Comparison of ENCODE assay signal across 1 cellular context in the genomic region with DNA sequence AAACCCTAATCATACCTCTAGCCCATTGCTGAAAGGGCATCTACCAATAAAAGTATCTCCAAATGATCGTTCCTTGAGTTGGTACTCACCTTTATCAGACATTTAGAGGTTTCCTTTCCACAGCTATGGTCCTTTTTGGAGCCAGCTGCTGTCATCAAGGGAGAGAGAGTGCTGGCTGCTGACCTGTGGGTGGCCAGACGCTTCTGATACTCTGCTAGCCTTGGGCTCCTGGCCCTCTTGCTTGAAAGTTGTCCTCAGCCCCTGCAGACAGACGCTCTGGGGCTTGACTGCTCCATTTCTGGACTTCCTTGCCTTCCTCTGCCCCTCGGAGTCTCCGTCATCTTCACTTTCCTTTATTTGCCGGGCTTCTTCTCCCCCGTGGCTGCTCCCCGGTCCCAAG.
TF ChIP-seq lines count a peak whose summit lies in the region.

No MANE protein-coding gene starts in this region.

TF ChIP-seq in WTC11, 78 proteins besides CTCF, POLR2A, EP300 and RAD21 (continued from another document):
- TF ChIP-seq, protein P1, sequence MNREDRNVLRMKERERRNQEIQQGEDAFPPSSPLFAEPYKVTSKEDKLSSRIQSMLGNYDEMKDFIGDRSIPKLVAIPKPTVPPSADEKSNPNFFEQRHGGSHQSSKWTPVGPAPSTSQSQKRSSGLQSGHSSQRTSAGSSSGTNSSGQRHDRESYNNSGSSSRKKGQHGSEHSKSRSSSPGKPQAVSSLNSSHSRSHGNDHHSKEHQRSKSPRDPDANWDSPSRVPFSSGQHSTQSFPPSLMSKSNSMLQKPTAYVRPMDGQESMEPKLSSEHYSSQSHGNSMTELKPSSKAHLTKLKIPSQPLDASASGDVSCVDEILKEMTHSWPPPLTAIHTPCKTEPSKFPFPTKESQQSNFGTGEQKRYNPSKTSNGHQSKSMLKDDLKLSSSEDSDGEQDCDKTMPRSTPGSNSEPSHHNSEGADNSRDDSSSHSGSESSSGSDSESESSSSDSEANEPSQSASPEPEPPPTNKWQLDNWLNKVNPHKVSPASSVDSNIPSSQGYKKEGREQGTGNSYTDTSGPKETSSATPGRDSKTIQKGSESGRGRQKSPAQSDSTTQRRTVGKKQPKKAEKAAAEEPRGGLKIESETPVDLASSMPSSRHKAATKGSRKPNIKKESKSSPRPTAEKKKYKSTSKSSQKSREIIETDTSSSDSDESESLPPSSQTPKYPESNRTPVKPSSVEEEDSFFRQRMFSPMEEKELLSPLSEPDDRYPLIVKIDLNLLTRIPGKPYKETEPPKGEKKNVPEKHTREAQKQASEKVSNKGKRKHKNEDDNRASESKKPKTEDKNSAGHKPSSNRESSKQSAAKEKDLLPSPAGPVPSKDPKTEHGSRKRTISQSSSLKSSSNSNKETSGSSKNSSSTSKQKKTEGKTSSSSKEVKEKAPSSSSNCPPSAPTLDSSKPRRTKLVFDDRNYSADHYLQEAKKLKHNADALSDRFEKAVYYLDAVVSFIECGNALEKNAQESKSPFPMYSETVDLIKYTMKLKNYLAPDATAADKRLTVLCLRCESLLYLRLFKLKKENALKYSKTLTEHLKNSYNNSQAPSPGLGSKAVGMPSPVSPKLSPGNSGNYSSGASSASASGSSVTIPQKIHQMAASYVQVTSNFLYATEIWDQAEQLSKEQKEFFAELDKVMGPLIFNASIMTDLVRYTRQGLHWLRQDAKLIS (CRISPR knock-in tag; IDR thresholded peaks at IDR 0.05; ENCODE audit: borderline replicate concordance), result no peak
- TF ChIP-seq TEAD1 (CRISPR knock-in tag; IDR thresholded peaks at IDR 0.05) (no peak), ZNF317 (CRISPR knock-in tag; IDR thresholded peaks at IDR 0.05; ENCODE audit: borderline replicate concordance, low read depth) (no peak), TEAD4 (CRISPR knock-in tag; IDR thresholded peaks at IDR 0.05) (no peak), PRRX2 (CRISPR knock-in tag; IDR thresholded peaks at IDR 0.05) (no peak), OVOL2 (CRISPR knock-in tag; IDR thresholded peaks at IDR 0.05; ENCODE audit: borderline replicate concordance) (no peak), ZNF416 (CRISPR knock-in tag; IDR thresholded peaks at IDR 0.05) (no peak), GABPB1 (CRISPR knock-in tag; IDR thresholded peaks at IDR 0.05) (no peak)
- TF ChIP-seq, protein P2, sequence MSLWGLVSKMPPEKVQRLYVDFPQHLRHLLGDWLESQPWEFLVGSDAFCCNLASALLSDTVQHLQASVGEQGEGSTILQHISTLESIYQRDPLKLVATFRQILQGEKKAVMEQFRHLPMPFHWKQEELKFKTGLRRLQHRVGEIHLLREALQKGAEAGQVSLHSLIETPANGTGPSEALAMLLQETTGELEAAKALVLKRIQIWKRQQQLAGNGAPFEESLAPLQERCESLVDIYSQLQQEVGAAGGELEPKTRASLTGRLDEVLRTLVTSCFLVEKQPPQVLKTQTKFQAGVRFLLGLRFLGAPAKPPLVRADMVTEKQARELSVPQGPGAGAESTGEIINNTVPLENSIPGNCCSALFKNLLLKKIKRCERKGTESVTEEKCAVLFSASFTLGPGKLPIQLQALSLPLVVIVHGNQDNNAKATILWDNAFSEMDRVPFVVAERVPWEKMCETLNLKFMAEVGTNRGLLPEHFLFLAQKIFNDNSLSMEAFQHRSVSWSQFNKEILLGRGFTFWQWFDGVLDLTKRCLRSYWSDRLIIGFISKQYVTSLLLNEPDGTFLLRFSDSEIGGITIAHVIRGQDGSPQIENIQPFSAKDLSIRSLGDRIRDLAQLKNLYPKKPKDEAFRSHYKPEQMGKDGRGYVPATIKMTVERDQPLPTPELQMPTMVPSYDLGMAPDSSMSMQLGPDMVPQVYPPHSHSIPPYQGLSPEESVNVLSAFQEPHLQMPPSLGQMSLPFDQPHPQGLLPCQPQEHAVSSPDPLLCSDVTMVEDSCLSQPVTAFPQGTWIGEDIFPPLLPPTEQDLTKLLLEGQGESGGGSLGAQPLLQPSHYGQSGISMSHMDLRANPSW (CRISPR knock-in tag; conservative IDR thresholded peaks at IDR 0.05; ENCODE audit: low read depth), result no peak
- TF ChIP-seq, protein P3, sequence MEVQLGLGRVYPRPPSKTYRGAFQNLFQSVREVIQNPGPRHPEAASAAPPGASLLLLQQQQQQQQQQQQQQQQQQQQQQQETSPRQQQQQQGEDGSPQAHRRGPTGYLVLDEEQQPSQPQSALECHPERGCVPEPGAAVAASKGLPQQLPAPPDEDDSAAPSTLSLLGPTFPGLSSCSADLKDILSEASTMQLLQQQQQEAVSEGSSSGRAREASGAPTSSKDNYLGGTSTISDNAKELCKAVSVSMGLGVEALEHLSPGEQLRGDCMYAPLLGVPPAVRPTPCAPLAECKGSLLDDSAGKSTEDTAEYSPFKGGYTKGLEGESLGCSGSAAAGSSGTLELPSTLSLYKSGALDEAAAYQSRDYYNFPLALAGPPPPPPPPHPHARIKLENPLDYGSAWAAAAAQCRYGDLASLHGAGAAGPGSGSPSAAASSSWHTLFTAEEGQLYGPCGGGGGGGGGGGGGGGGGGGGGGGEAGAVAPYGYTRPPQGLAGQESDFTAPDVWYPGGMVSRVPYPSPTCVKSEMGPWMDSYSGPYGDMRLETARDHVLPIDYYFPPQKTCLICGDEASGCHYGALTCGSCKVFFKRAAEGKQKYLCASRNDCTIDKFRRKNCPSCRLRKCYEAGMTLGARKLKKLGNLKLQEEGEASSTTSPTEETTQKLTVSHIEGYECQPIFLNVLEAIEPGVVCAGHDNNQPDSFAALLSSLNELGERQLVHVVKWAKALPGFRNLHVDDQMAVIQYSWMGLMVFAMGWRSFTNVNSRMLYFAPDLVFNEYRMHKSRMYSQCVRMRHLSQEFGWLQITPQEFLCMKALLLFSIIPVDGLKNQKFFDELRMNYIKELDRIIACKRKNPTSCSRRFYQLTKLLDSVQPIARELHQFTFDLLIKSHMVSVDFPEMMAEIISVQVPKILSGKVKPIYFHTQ (CRISPR knock-in tag; IDR thresholded peaks at IDR 0.05), result no peak
- TF ChIP-seq, protein P4, sequence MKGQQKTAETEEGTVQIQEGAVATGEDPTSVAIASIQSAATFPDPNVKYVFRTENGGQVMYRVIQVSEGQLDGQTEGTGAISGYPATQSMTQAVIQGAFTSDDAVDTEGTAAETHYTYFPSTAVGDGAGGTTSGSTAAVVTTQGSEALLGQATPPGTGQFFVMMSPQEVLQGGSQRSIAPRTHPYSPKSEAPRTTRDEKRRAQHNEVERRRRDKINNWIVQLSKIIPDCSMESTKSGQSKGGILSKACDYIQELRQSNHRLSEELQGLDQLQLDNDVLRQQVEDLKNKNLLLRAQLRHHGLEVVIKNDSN (CRISPR knock-in tag; IDR thresholded peaks at IDR 0.05), result no peak
- TF ChIP-seq, protein P5, sequence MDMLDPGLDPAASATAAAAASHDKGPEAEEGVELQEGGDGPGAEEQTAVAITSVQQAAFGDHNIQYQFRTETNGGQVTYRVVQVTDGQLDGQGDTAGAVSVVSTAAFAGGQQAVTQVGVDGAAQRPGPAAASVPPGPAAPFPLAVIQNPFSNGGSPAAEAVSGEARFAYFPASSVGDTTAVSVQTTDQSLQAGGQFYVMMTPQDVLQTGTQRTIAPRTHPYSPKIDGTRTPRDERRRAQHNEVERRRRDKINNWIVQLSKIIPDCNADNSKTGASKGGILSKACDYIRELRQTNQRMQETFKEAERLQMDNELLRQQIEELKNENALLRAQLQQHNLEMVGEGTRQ (CRISPR knock-in tag; IDR thresholded peaks at IDR 0.05), result no peak
TF ChIP-seq in WTC11: peak in this region for 0.
